In genomic region chr1:248924696-248925532, GRCh38 we compare ENCODE assay signal across 8 cellular contexts. TPM values are rescaled to one million over a fixed set of nuclear protein-coding genes. Genes with fewer than 3 reads are reported as not detected.
DNase-seq lines count a peak whose midpoint lies in the region; ATAC-seq and TF ChIP-seq lines count a peak whose summit lies in the region.

No MANE protein-coding gene starts in this region.

- peaks cover 13% of the 10 kb centered on the region for H3K4me1 ChIP-seq in CD4-positive, alpha-beta memory T cell (ENCODE audit: insufficient read depth, low read length)

- peak overlapping the region in 7 of 8 donors; percentile 15 to 65 (median 33) for H3K4me3 Mint-ChIP-seq in CD4-positive, alpha-beta memory T cell
- peak overlapping the region; percentile 77 for H3K4me3 Mint-ChIP-seq in natural killer cell

- H3K27me3 Mint-ChIP-seq in CD4-positive, alpha-beta memory T cell = no peaks in the 10 kb centered on the region
- H3K27me3 Mint-ChIP-seq in natural killer cell (ENCODE audit: low read depth in 2 of 2) = peaks cover 19 to 23% of the 10 kb centered on the region in 2 donors

- no peak overlapping the region for H3K27ac ChIP-seq in CD4-positive, alpha-beta memory T cell (ENCODE audit: low read depth, low read length)

- H3K9me3 Mint-ChIP-seq in CD4-positive, alpha-beta memory T cell = no peaks in the 10 kb centered on the region
- no peaks in the 10 kb centered on the region for H3K9me3 Mint-ChIP-seq in natural killer cell

- peak; percentile 64 for TF ChIP-seq CTCF in natural killer cell (IDR thresholded peaks at IDR 0.05)

- H3K4me1 Mint-ChIP-seq in CD4-positive, alpha-beta memory T cell = peaks cover 6 to 24% (median 18%) of the 10 kb centered on the region in 4 donors
- H3K4me1 Mint-ChIP-seq in natural killer cell = peaks cover 20 to 36% of the 10 kb centered on the region in 2 donors

- CTCF ChIA-PET in CD4-positive, alpha-beta memory T cell (lab: Charles Lee; ENCODE audit: partially characterized antibody) = interaction anchor here (0.9 to 1.4 kb wide), 2 partner anchors 10 to 97 kb away, joined by 3 read pairs; no protein-coding TSS in a partner anchor

- intact Hi-C loops in CD4-positive, alpha-beta memory T cell (cut with micrococcal nuclease) = loop anchor here (1.0 kb wide), 1 partner anchor 99 kb away; no protein-coding TSS in a partner anchor
- intact Hi-C loops in natural killer cell (cut with micrococcal nuclease) = no loop called here

- H3K36me3 Mint-ChIP-seq in CD4-positive, alpha-beta memory T cell = peaks cover 20 to 32% of the 10 kb centered on the region in 2 donors
- H3K36me3 Mint-ChIP-seq in natural killer cell = peaks cover 9% of the 10 kb centered on the region

- H3K27ac Mint-ChIP-seq in CD4-positive, alpha-beta memory T cell = peak overlapping the region; percentile 5 to 84 (median 62)
- peak overlapping the region; percentile 72 to 81 for H3K27ac Mint-ChIP-seq in natural killer cell

- peak; percentile 58 to 67 (median 61) for DNase-seq in CD4-positive, alpha-beta memory T cell
- peak; percentile 51 for DNase-seq in NCI-H345 (lab: John Stamatoyannopoulos, UW)
- DNase-seq in activated CD4-positive, alpha-beta T cell treated with anti-CD3 and anti-CD28 coated beads, Interleukin-2, amount 50 U/mL, for 4 hours = peak; percentile 31 to 33
- DNase-seq in epidermal melanocyte (ENCODE audit: insufficient read length, low spot score) = peak; percentile 33
- peak; percentile 42 for DNase-seq in natural killer cell
- no peak for DNase-seq in cortex of kidney (lab: John Stamatoyannopoulos, UW)

- H3K27me3 ChIP-seq in CD4-positive, alpha-beta memory T cell (ENCODE audit: insufficient read depth, low read length) = no peaks in the 10 kb centered on the region

- ATAC-seq in GM19023 (IDR thresholded peaks at IDR 0.05; ENCODE audit: unreplicated experiment) = peak; percentile 74
- ATAC-seq in HG03135 (IDR thresholded peaks at IDR 0.05; ENCODE audit: unreplicated experiment) = peak; percentile 95
- peak; percentile 88 to 94 (median 93) for ATAC-seq in natural killer cell

- POLR2A ChIA-PET in CD4-positive, alpha-beta memory T cell (lab: Charles Lee; ENCODE audit: partially characterized antibody) = no interaction called here

- H3K9me3 ChIP-seq in CD4-positive, alpha-beta memory T cell (ENCODE audit: control insufficient read depth in 1 of 2, low read length in 2 of 2) = no peaks in the 10 kb centered on the region

- H3K36me3 ChIP-seq in CD4-positive, alpha-beta memory T cell (ENCODE audit: insufficient read depth, low read length) = no peaks in the 10 kb centered on the region

- no peak overlapping the region for H3K4me3 ChIP-seq in CD4-positive, alpha-beta memory T cell (ENCODE audit: low read length in 2 of 2)

RNA-seq across cellular contexts. Expression of gene PGBD2, which starts 18.9 kb away (rescaled TPM):
- total RNA-seq in CD4-positive, alpha-beta memory T cell = 10 to 100 TPM; 18.3 to 19.6 TPM
- polyA plus RNA-seq in CD4-positive, alpha-beta memory T cell = 10 to 100 TPM in 1 of 2 donors, 1 to 10 TPM in 1; 7.3 to 10.9 TPM
- total RNA-seq in natural killer cell = 1 to 10 TPM; 3.1 to 9.2 (median 6.2) TPM
